17 cellular contexts compared by ENCODE assay signal in the genomic region with DNA sequence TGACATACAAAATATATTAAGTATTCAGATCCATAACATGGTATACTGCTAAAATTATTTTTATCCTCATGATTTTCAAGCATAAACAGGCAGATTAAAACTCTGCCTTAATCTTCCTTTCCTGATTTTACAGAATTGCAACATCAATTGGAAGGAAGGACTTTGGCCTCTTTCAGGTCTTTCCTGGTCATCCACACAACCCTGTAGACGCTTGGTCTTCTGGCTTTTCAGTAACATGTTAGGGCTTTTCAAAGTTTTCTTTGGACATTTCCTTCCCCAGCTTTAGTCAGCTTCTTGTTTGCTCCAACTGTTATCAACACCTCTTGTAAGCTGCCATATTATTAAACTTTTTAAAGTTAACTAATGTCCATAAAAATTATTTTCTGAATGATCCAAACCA.
DNase-seq lines count a peak whose midpoint lies in the region; ATAC-seq and TF ChIP-seq lines count a peak whose summit lies in the region.
"Had no signal": no experiment of that assay in that cellular context is flagged by ENCODE, and none has a peak within 500 bp of the region (broad histone marks: within the 10 kb centered on the region; RNA-seq: fewer than 3 reads in every experiment).

No MANE protein-coding gene starts in this region.

- TF ChIP-seq CTCF in right atrium auricular region (IDR thresholded peaks at IDR 0.05) (no peak), SU-DHL-6 (IDR thresholded peaks at IDR 0.05; ENCODE audit: insufficient read depth, low read length, poor library complexity, severe bottlenecking) (no peak), WERI-Rb-1 (IDR thresholded peaks at IDR 0.05; ENCODE audit: low read depth, low read length) (no peak), Calu3 (IDR thresholded peaks at IDR 0.05; ENCODE audit: unreplicated experiment) (no peak)

- H3K9me3 Mint-ChIP-seq in Calu3 (ENCODE audit: low read depth, unreplicated experiment): peaks cover 14% of the 10 kb centered on the region
- H3K9me3 Mint-ChIP-seq: GM23338, H9 had no signal

- H3K9me2 ChIP-seq in SU-DHL-6 (replicated peaks; ENCODE audit: insufficient read depth, low read length): no peaks in the 10 kb centered on the region

- ATAC-seq in Right ventricle myocardium inferior (peak; percentile 79), right cardiac atrium (peak; percentile 39 to 88), sciatic nerve (peak; percentile 64), HG02870 (IDR thresholded peaks at IDR 0.05; ENCODE audit: unreplicated experiment) (no peak)
- ATAC-seq: GM23338 had no signal

- no peaks in the 10 kb centered on the region for H3K9me3 ChIP-seq in right atrium auricular region
- no peaks in the 10 kb centered on the region for H3K9me3 ChIP-seq in SU-DHL-6 (ENCODE audit: insufficient read depth, low read length)
- H3K9me3 ChIP-seq in right cardiac atrium (ENCODE audit: control insufficient read depth, low read length): no peaks in the 10 kb centered on the region
- no peaks in the 10 kb centered on the region for H3K9me3 ChIP-seq in WERI-Rb-1 (ENCODE audit: severe bottlenecking)
- H3K9me3 ChIP-seq: BLaER1 treated with 17β-estradiol and CSF1 and Interleukin-3, amounts not matched to agents 10 nM and 100 nM had no signal

- no peaks in the 10 kb centered on the region for H3K36me3 ChIP-seq in right atrium auricular region
- H3K36me3 ChIP-seq in SU-DHL-6 (ENCODE audit: low read length): no peaks in the 10 kb centered on the region
- H3K36me3 ChIP-seq in WERI-Rb-1: no peaks in the 10 kb centered on the region
- H3K36me3 ChIP-seq: BLaER1 treated with 17β-estradiol and CSF1 and Interleukin-3, amounts not matched to agents 10 nM and 100 nM had no signal

- H3K36me3 Mint-ChIP-seq in Calu3 (ENCODE audit: insufficient read depth, unreplicated experiment): no peaks in the 10 kb centered on the region
- H3K36me3 Mint-ChIP-seq: CD4-positive, CD25-positive, alpha-beta regulatory T cell had no signal

- DNase-seq in Right ventricle myocardium inferior (ENCODE audit: missing footprints): no peak
- no peak for DNase-seq in right atrium auricular region (ENCODE audit: low spot score)
- no peak for DNase-seq in right cardiac atrium
- DNase-seq in sciatic nerve (ENCODE audit: low spot score): no peak
- no peak for DNase-seq in WERI-Rb-1
- no peak for DNase-seq in Calu3
- DNase-seq: 8988T; ACHN; CD4-positive, CD25-positive, alpha-beta regulatory T cell; DMS 273 treated with DMSO at 0.1 percent for 48 hours; DMS79 treated with DMSO at 0.1 percent for 48 hours; EL; H9 had no signal

- H3K4me3 Mint-ChIP-seq in Calu3 (ENCODE audit: low read depth, unreplicated experiment): no peak overlapping the region
- H3K4me3 Mint-ChIP-seq: CD4-positive, CD25-positive, alpha-beta regulatory T cell; GM23338; H9 had no signal

- no peaks in the 10 kb centered on the region for H3F3A ChIP-seq in SU-DHL-6 (ENCODE audit: insufficient read depth)

- no peaks in the 10 kb centered on the region for H3K27me3 Mint-ChIP-seq in Calu3 (ENCODE audit: unreplicated experiment)
- H3K27me3 Mint-ChIP-seq: CD4-positive, CD25-positive, alpha-beta regulatory T cell had no signal

- no peak overlapping the region for H3K27ac ChIP-seq in right atrium auricular region
- no peak overlapping the region for H3K27ac ChIP-seq in SU-DHL-6 (ENCODE audit: low read depth, low read length)
- no peak overlapping the region for H3K27ac ChIP-seq in right cardiac atrium (ENCODE audit: low read length)
- H3K27ac ChIP-seq in WERI-Rb-1: no peak overlapping the region
- H3K27ac ChIP-seq: BLaER1 treated with 17β-estradiol and CSF1 and Interleukin-3, amounts not matched to agents 10 nM and 100 nM had no signal

- H4K20me1 ChIP-seq in SU-DHL-6 (ENCODE audit: low read depth, low read length): no peaks in the 10 kb centered on the region
- H4K20me1 ChIP-seq: BLaER1 treated with 17β-estradiol and CSF1 and Interleukin-3, amounts not matched to agents 10 nM and 100 nM had no signal

- H2AFZ ChIP-seq in SU-DHL-6 (ENCODE audit: low read depth, low read length, severe bottlenecking): peak overlapping the region; percentile 60
- H2AFZ ChIP-seq: GM23338 had no signal

- no peaks in the 10 kb centered on the region for H3K4me1 Mint-ChIP-seq in Calu3 (ENCODE audit: low read depth, unreplicated experiment)
- H3K4me1 Mint-ChIP-seq: CD4-positive, CD25-positive, alpha-beta regulatory T cell had no signal

- H3K4me1 ChIP-seq in right atrium auricular region: no peaks in the 10 kb centered on the region
- no peaks in the 10 kb centered on the region for H3K4me1 ChIP-seq in right cardiac atrium (ENCODE audit: control insufficient read depth, insufficient read depth, low read length)

- CTCF ChIA-PET in Calu3 (lab: Charles Lee): no interaction called here

- BruUV-seq in Calu3 (replicated peaks; lab: Mats Ljungman, UMichigan): no TSS peak

- H3K4me3 ChIP-seq in right atrium auricular region (no peak overlapping the region), SU-DHL-6 (ENCODE audit: insufficient read depth, low read length, poor library complexity, severe bottlenecking) (no peak overlapping the region), right cardiac atrium (ENCODE audit: low read length) (no peak overlapping the region), WERI-Rb-1 (ENCODE audit: low read depth, low read length) (no peak overlapping the region)
- H3K4me3 ChIP-seq: BLaER1 treated with 17β-estradiol and CSF1 and Interleukin-3, amounts not matched to agents 10 nM and 100 nM; GM23338 had no signal

- no peak overlapping the region for H3K9ac ChIP-seq in SU-DHL-6 (ENCODE audit: low read length)
- H3K9ac ChIP-seq: BLaER1 treated with 17β-estradiol and CSF1 and Interleukin-3, amounts not matched to agents 10 nM and 100 nM had no signal

- intact Hi-C loops in Right ventricle myocardium inferior (cut with DNase I) (no loop called here), right cardiac atrium (cut with DNase I) (no loop called here), sciatic nerve (cut with DNase I) (no loop called here), Calu3 (cut with micrococcal nuclease; ENCODE audit: unreplicated experiment) (no loop called here)

- 47% methylated on average over 1 of the region's 1 CpG for WGBS in right cardiac atrium

- H3K27me3 ChIP-seq in right atrium auricular region (no peaks in the 10 kb centered on the region), SU-DHL-6 (ENCODE audit: low read length) (no peaks in the 10 kb centered on the region), right cardiac atrium (ENCODE audit: control insufficient read depth, insufficient read depth) (no peaks in the 10 kb centered on the region), WERI-Rb-1 (ENCODE audit: insufficient read depth, low read depth, severe bottlenecking) (no peaks in the 10 kb centered on the region)
- H3K27me3 ChIP-seq: BLaER1 treated with 17β-estradiol and CSF1 and Interleukin-3, amounts not matched to agents 10 nM and 100 nM had no signal

- no peaks in the 10 kb centered on the region for H3K79me2 ChIP-seq in SU-DHL-6 (ENCODE audit: insufficient read depth, low read length)

- H3K27ac Mint-ChIP-seq in Calu3 (ENCODE audit: unreplicated experiment): no peak overlapping the region
- H3K27ac Mint-ChIP-seq: CD4-positive, CD25-positive, alpha-beta regulatory T cell; GM23338; H9 had no signal

- no peak overlapping the region for H3K4me2 ChIP-seq in SU-DHL-6 (ENCODE audit: low read depth, low read length, poor library complexity, severe bottlenecking)
- H3K4me2 ChIP-seq: BLaER1 treated with 17β-estradiol and CSF1 and Interleukin-3, amounts not matched to agents 10 nM and 100 nM; GM23338 had no signal
